21 cellular contexts compared by ENCODE assay signal in genomic region chr14:102225386-102225785, GRCh38.
"Had no signal": no experiment of that assay in that cellular context is flagged by ENCODE, and none has a peak within 500 bp of the region (broad histone marks: within the 10 kb centered on the region; RNA-seq: fewer than 3 reads in every experiment).

No MANE protein-coding gene starts in this region.

- H3K36me3 ChIP-seq: adrenal gland, gastrocnemius medialis, right atrium auricular region had no signal

- H3K36me3 Mint-ChIP-seq: natural killer cell had no signal

- H3K27ac Mint-ChIP-seq: memory B cell had no signal

- H3K27me3 ChIP-seq: adrenal gland, gastrocnemius medialis, right atrium auricular region, transverse colon, vagina had no signal

- H3K9me3 Mint-ChIP-seq: memory B cell, natural killer cell had no signal

- H3K4me1 ChIP-seq: gastrocnemius medialis, transverse colon had no signal

- H3K27ac ChIP-seq: adrenal gland, epithelial cell of prostate, gastrocnemius medialis, left ventricle myocardium inferior, right atrium auricular region, skin epidermis, transverse colon, vagina had no signal

- ATAC-seq: gastrocnemius medialis, natural killer cell had no signal

- H3K4me3 Mint-ChIP-seq: memory B cell, natural killer cell had no signal

- H3K4me3 ChIP-seq: adrenal gland, gastrocnemius medialis, left ventricle myocardium inferior, right atrium auricular region, skin epidermis, transverse colon, vagina had no signal

- H3K27me3 Mint-ChIP-seq: memory B cell had no signal

- H3K9me3 ChIP-seq: adrenal gland, gastrocnemius medialis, left ventricle myocardium inferior, right atrium auricular region, transverse colon, vagina had no signal

- DNase-seq: activated CD4-positive, alpha-beta T cell treated with anti-CD3 and anti-CD28 coated beads, Interleukin-2, amount 50 U/mL, for 4 hours; activated CD4-positive, CD25-positive, alpha-beta regulatory T cell treated with anti-CD3 and anti-CD28 coated beads, Interleukin-2, amount 50 U/mL, for 72 hours; activated naive CD4-positive, alpha-beta T cell treated with Interleukin-2 at 50 U/mL for 16 hours; activated T-cell treated with anti-CD3 and anti-CD28 coated beads for 4 hours; adrenal gland; effector memory CD4-positive, alpha-beta T cell; gastrocnemius medialis; islet precursor cell; left ventricle myocardium inferior; natural killer cell; occipital lobe; stimulated activated CD4-positive, alpha-beta T cell treated with anti-CD3 and anti-CD28 coated beads, Interleukin-15, amount 100 ng/mL, for 24 hours; stimulated activated CD4-positive, alpha-beta T cell treated with anti-CD3 and anti-CD28 coated beads, Interleukin-4, amount 100 ng/mL, for 1 hour; stimulated activated naive CD4-positive, alpha-beta T cell treated with Interleukin-2 at 50 U/mL for 16 hours; SW 1271; transverse colon had no signal
